15 cellular contexts compared by ENCODE assay signal in the genomic region with DNA sequence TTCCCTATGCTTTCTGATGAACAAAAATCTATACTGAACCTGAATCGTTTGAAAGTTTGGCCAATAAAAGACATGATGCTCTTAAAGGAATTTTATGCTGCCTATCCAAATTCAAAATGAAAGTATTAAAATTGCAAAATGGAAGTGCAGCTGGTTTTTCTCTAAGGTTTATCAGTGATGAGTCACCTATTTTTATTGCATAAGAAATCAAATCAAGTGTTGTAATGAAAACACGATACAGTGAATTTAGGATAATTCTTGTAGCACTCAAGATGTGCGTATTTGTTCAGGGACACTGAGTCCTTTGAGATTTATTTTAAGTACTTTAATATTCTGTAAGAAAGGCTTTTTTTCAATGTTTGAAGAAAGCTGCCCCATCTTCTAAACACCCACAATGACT.
DNase-seq lines count a peak whose midpoint lies in the region; ATAC-seq, FAIRE-seq and TF ChIP-seq lines count a peak whose summit lies in the region.
"Had no signal": no experiment of that assay in that cellular context is flagged by ENCODE, and none has a peak within 500 bp of the region (broad histone marks: within the 10 kb centered on the region; RNA-seq: fewer than 3 reads in every experiment).

No MANE protein-coding gene starts in this region.

- H3K27ac ChIP-seq in A549 (no peak overlapping the region), GM23338 (ENCODE audit: low read depth) (no peak overlapping the region)
- H3K27ac ChIP-seq: C4-2B had no signal

- no peak for TF ChIP-seq RAD21 in A549 (conservative IDR thresholded peaks at IDR 0.05 in 1 of 2, IDR thresholded peaks at IDR 0.05 in 1 of 2)

- TF ChIP-seq EP300 in A549 (IDR thresholded peaks at IDR 0.05): no peak

- no peaks in the 10 kb centered on the region for H3K9me3 Mint-ChIP-seq in GM23338

- 0 out of 3 replicates have a peak, but pooled peaks cover 2% of the 10 kb centered on the region for H3K4me1 ChIP-seq in A549
- H3K4me1 ChIP-seq in GM23338 (ENCODE audit: insufficient read depth): no peaks in the 10 kb centered on the region

- no peaks in the 10 kb centered on the region for H3F3A ChIP-seq in GM23338 (replicated peaks; ENCODE audit: low read depth)

- DNase-seq in A549 (ENCODE audit: low read depth in 1 of 2, low spot score in 1 of 2) (no peak), GM23338 (ENCODE audit: low spot score) (no peak), astrocyte of the spinal cord (ENCODE audit: low read depth, low spot score) (peak; percentile 5), fibroblast of peridontal ligament (ENCODE audit: extremely low read depth) (peak; percentile 3), Ammon's horn (ENCODE audit: low spot score) (no peak), GF-D8 (lab: John Stamatoyannopoulos, UW) (no peak), cortex of kidney (lab: John Stamatoyannopoulos, UW) (no peak)
- DNase-seq: ACHN, NCI-H1092 treated with DMSO at 0.1 percent for 48 hours, NCI-H146, NCI-H2081 treated with DMSO at 0.1 percent for 48 hours, SHP77 had no signal

- 31% methylated on average over 3 of the region's 3 CpGs for WGBS in A549 (ENCODE audit: missing lambda C conversion rate)

- no peak overlapping the region for H3K4me3 ChIP-seq in A549
- no peak overlapping the region for H3K4me3 ChIP-seq in GM23338
- H3K4me3 ChIP-seq in astrocyte of the spinal cord (ENCODE audit: low read depth, low read length): no peak overlapping the region

- no peaks in the 10 kb centered on the region for H3K27me3 Mint-ChIP-seq in GM23338 (ENCODE audit: insufficient read depth, low read depth, poor library complexity)

- no peak overlapping the region for H3K4me3 Mint-ChIP-seq in GM23338

- TF ChIP-seq CTCF in A549 (IDR thresholded peaks at IDR 0.05): no peak
- no peak for TF ChIP-seq CTCF in GM23338 (conservative IDR thresholded peaks at IDR 0.05; ENCODE audit: low read depth in 2 of 2)
- no peak for TF ChIP-seq CTCF in astrocyte of the spinal cord (IDR thresholded peaks at IDR 0.05; ENCODE audit: low read depth, low read length)

- FAIRE-seq in A549 (lab: Jason Lieb, UNC): no peak
- FAIRE-seq: RCC 7860 had no signal

- peak overlapping the region; percentile 7; the same call in 1 of the 2 replicates for H2AFZ ChIP-seq in GM23338

- ATAC-seq in A549 (no peak), GM23338 (no peak), GM18519 (IDR thresholded peaks at IDR 0.05; ENCODE audit: low FRiP score, unreplicated experiment) (no peak)

- H3K36me3 ChIP-seq in GM23338 (ENCODE audit: insufficient read depth): no peaks in the 10 kb centered on the region

- CTCF ChIA-PET in A549 (lab: Yijun Ruan, JAX): no interaction called here

- no peaks in the 10 kb centered on the region for H3K79me2 ChIP-seq in GM23338 (replicated peaks; ENCODE audit: insufficient read depth)

- no peak overlapping the region for H3K27ac Mint-ChIP-seq in GM23338

- no peaks in the 10 kb centered on the region for H3K4me1 Mint-ChIP-seq in GM23338

- no peaks in the 10 kb centered on the region for H4K20me1 ChIP-seq in GM23338 (replicated peaks; ENCODE audit: insufficient read depth)

- no peak for TF ChIP-seq POLR2A in A549 (IDR thresholded peaks at IDR 0.05; ENCODE audit: low read length)

- H3K27me3 ChIP-seq in GM23338 (ENCODE audit: insufficient read depth): no peaks in the 10 kb centered on the region

- H3K4me2 ChIP-seq in A549 (peak overlapping the region; percentile 38; the same call in 1 of the 3 replicates), GM23338 (no peak overlapping the region)

- H3K9me2 ChIP-seq in GM23338 (ENCODE audit: insufficient read depth): peaks cover 3% of the 10 kb centered on the region; the same call in 1 of the 2 replicates

- no peaks in the 10 kb centered on the region for H3K9me3 ChIP-seq in A549

- POLR2A ChIA-PET in A549 (lab: Yijun Ruan, JAX): no interaction called here

- peaks cover 3% of the 10 kb centered on the region; the same call in 1 of the 3 replicates for H3K36me3 Mint-ChIP-seq in GM23338 (ENCODE audit: low read depth)

- in situ Hi-C loops in astrocyte of the spinal cord (cut with HindIII; ENCODE audit: low sequenced_read_pairs): no loop called here

TF ChIP-seq in A549, 52 proteins besides CTCF, POLR2A, EP300 and RAD21:
- TF ChIP-seq FOSL2 (IDR thresholded peaks at IDR 0.05) (0 out of 2 replicates have a peak, but pooled peaks have one; percentile 20), FOSL2 (CRISPR knock-in tag; IDR thresholded peaks at IDR 0.05) (peak; percentile 75; the same call in 1 of the 2 replicates)
- TF ChIP-seq, protein P1, sequence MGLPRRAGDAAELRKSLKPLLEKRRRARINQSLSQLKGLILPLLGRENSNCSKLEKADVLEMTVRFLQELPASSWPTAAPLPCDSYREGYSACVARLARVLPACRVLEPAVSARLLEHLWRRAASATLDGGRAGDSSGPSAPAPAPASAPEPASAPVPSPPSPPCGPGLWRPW (IDR thresholded peaks at IDR 0.05): no peak
TF ChIP-seq in A549: peak in this region for 1.

TF ChIP-seq in GM23338, 12 proteins besides CTCF, POLR2A, EP300 and RAD21 (continues in another document):
- no peak for TF ChIP-seq STAT1 (IDR thresholded peaks at IDR 0.05; ENCODE audit: unreplicated experiment)
- TF ChIP-seq EZH2phosphoT487 (IDR thresholded peaks at IDR 0.05; ENCODE audit: unreplicated experiment): no peak
- TF ChIP-seq, protein P2, sequence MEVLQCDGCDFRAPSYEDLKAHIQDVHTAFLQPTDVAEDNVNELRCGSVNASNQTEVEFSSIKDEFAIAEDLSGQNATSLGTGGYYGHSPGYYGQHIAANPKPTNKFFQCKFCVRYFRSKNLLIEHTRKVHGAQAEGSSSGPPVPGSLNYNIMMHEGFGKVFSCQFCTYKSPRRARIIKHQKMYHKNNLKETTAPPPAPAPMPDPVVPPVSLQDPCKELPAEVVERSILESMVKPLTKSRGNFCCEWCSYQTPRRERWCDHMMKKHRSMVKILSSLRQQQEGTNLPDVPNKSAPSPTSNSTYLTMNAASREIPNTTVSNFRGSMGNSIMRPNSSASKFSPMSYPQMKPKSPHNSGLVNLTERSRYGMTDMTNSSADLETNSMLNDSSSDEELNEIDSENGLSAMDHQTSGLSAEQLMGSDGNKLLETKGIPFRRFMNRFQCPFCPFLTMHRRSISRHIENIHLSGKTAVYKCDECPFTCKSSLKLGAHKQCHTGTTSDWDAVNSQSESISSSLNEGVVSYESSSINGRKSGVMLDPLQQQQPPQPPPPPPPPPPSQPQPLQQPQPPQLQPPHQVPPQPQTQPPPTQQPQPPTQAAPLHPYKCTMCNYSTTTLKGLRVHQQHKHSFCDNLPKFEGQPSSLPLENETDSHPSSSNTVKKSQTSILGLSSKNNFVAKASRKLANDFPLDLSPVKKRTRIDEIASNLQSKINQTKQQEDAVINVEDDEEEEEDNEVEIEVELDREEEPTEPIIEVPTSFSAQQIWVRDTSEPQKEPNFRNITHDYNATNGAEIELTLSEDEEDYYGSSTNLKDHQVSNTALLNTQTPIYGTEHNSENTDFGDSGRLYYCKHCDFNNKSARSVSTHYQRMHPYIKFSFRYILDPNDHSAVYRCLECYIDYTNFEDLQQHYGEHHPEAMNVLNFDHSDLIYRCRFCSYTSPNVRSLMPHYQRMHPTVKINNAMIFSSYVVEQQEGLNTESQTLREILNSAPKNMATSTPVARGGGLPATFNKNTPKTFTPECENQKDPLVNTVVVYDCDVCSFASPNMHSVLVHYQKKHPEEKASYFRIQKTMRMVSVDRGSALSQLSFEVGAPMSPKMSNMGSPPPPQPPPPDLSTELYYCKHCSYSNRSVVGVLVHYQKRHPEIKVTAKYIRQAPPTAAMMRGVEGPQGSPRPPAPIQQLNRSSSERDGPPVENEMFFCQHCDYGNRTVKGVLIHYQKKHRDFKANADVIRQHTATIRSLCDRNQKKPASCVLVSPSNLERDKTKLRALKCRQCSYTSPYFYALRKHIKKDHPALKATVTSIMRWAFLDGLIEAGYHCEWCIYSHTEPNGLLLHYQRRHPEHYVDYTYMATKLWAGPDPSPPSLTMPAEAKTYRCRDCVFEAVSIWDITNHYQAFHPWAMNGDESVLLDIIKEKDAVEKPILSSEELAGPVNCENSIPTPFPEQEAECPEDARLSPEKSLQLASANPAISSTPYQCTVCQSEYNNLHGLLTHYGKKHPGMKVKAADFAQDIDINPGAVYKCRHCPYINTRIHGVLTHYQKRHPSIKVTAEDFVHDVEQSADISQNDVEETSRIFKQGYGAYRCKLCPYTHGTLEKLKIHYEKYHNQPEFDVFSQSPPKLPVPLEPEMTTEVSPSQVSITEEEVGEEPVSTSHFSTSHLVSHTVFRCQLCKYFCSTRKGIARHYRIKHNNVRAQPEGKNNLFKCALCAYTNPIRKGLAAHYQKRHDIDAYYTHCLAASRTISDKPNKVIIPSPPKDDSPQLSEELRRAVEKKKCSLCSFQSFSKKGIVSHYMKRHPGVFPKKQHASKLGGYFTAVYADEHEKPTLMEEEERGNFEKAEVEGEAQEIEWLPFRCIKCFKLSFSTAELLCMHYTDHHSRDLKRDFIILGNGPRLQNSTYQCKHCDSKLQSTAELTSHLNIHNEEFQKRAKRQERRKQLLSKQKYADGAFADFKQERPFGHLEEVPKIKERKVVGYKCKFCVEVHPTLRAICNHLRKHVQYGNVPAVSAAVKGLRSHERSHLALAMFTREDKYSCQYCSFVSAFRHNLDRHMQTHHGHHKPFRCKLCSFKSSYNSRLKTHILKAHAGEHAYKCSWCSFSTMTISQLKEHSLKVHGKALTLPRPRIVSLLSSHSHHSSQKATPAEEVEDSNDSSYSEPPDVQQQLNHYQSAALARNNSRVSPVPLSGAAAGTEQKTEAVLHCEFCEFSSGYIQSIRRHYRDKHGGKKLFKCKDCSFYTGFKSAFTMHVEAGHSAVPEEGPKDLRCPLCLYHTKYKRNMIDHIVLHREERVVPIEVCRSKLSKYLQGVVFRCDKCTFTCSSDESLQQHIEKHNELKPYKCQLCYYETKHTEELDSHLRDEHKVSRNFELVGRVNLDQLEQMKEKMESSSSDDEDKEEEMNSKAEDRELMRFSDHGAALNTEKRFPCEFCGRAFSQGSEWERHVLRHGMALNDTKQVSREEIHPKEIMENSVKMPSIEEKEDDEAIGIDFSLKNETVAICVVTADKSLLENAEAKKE (CRISPR knock-in tag; IDR thresholded peaks at IDR 0.05): no peak
- no peak for TF ChIP-seq POLR2AphosphoS5 (IDR thresholded peaks at IDR 0.05; ENCODE audit: low read depth)
- no peak for TF ChIP-seq ZNF331 (CRISPR knock-in tag; IDR thresholded peaks at IDR 0.05; ENCODE audit: low read depth)
- no peak for TF ChIP-seq NANOG (IDR thresholded peaks at IDR 0.05; ENCODE audit: borderline replicate concordance)

Comparison
In these comparisons a context has a peak if more than half of its experiments do, and no peak if none do; other contexts are left out.
1. DNase-seq: peak in astrocyte of the spinal cord (single experiment) and fibroblast of peridontal ligament (single experiment); none in A549 (0 of 2), GM23338 (single experiment), Ammon's horn (single experiment), GF-D8 (single experiment) and cortex of kidney (single experiment).